In the genomic region with DNA sequence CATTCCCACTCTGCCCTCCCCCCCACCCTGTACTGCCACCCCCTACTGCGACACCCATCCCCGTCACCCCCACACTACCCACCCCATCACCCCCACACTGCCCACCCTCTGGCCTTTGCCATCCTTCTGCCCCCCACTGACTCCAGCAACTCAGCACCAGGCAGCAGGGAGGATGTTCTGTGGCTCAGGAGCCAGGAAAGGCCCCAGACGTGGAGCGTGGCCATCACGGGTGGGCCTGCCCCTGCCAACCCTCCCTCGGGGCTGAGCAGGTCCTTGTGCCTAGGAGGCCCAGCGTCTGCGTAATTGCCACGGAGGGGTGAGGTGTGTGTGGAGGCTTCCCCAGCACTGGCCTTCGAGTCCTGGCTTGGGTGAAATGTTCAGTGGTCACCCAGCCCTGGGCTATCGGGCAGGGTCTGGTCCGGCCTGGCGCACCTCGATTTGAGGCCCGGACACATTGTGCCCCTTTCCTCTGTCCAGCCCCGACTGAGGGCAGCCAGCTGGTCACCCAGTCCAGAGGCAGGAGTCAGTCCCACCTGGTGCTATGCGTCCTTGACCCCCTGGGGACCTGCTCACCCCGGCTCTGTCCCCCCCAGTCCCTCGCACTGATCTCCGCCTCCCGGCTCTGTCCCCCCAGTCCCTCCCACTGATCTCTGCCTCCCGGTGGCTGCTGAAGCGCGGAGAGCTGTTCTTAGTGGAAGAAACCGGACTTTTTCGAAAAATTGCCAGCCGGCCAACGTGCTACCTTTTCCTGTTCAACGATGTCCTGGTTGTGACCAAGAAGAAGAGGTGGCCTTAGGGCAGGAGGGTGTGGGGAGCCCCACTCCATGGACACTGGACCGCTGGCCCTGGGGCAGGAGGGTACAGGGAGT, we compare ENCODE assay signal across 1 cellular context.
TF ChIP-seq lines count a peak whose summit lies in the region.

No MANE protein-coding gene starts in this region.

TF ChIP-seq in A549, 52 proteins besides CTCF, POLR2A, EP300 and RAD21 (continued from another document):
- TF ChIP-seq HMGXB4 (CRISPR knock-in tag; IDR thresholded peaks at IDR 0.05; ENCODE audit: borderline replicate concordance) (no peak), SREBF2 (IDR thresholded peaks at IDR 0.05) (no peak), CHD2 (IDR thresholded peaks at IDR 0.05; ENCODE audit: low read length, partially characterized antibody) (no peak), MAZ (IDR thresholded peaks at IDR 0.05; ENCODE audit: borderline replicate concordance, low read depth, low read length) (no peak), BCL3 (IDR thresholded peaks at IDR 0.05) (no peak), FOXS1 (CRISPR knock-in tag; IDR thresholded peaks at IDR 0.05) (no peak), HOXA7 (CRISPR knock-in tag; IDR thresholded peaks at IDR 0.05) (no peak), JUN (IDR thresholded peaks at IDR 0.05) (no peak), NFE2L2 (conservative IDR thresholded peaks at IDR 0.05; ENCODE audit: low read length) (no peak)
